ENCODE assay signal across 8 cellular contexts in genomic region chr13:26051231-26052135, GRCh38. TPM values are rescaled to one million over a fixed set of nuclear protein-coding genes. Genes with fewer than 3 reads are reported as not detected.
DNase-seq lines count a peak whose midpoint lies in the region; ATAC-seq and TF ChIP-seq lines count a peak whose summit lies in the region.

SHISA2 (minus strand) TSS chr13:26052016; CDS start chr13:26050975, 1,041 bp downstream.

- ATAC-seq in left colon (peak; percentile 73), HG03039 (IDR thresholded peaks at IDR 0.05; ENCODE audit: unreplicated experiment) (no peak), HG02938 (IDR thresholded peaks at IDR 0.05; ENCODE audit: unreplicated experiment) (no peak)

- DNase-seq in CD8-positive, alpha-beta memory T cell: peak in 2 of 5 donors; percentile 8 to 29
- DNase-seq in LHCN-M2 (ENCODE audit: low read depth): peak; percentile 71
- peak; percentile 87 for DNase-seq in WERI-Rb-1
- DNase-seq in dedifferentiated amniotic fluid mesenchymal stem cell (ENCODE audit: extremely low spot score): peak; percentile 43
- peak in 1 of 2 donors; percentile 22 for DNase-seq in left colon
- DNase-seq in stimulated activated CD4-positive, alpha-beta T cell treated with anti-CD3 and anti-CD28 coated beads, Interleukin-4, amount 100 ng/mL, for 24 hours: peak; percentile 14

- no peaks in the 10 kb centered on the region for H3K36me3 Mint-ChIP-seq in CD8-positive, alpha-beta memory T cell

- POLR2A ChIA-PET in CD8-positive, alpha-beta memory T cell (lab: Charles Lee): no interaction called here

- no peak within 1 kb of the TSS for H3K27ac ChIP-seq in CD8-positive, alpha-beta memory T cell (ENCODE audit: low read depth, low read length)
- H3K27ac ChIP-seq in WERI-Rb-1: peak within 1 kb of the TSS; percentile 43

- TF ChIP-seq CTCF in WERI-Rb-1 (IDR thresholded peaks at IDR 0.05; ENCODE audit: low read depth, low read length): 0 out of 2 replicates have a peak, but pooled peaks have one; percentile 3

- CTCF ChIA-PET in CD8-positive, alpha-beta memory T cell (lab: Charles Lee): interaction anchor here (0.7 kb wide), 1 partner anchor 222 kb away, joined by 3 read pairs; no protein-coding TSS in a partner anchor

- H3K36me3 ChIP-seq in CD8-positive, alpha-beta memory T cell (ENCODE audit: insufficient read depth, low read length): no peaks in the 10 kb centered on the region
- no peaks in the 10 kb centered on the region for H3K36me3 ChIP-seq in WERI-Rb-1

- H3K27me3 ChIP-seq in CD8-positive, alpha-beta memory T cell (ENCODE audit: insufficient read depth, low read length, poor library complexity, severe bottlenecking): peaks cover 16% of the 10 kb centered on the region
- H3K27me3 ChIP-seq in WERI-Rb-1 (ENCODE audit: insufficient read depth, low read depth, severe bottlenecking): peaks cover 24% of the 10 kb centered on the region

- no peak within 1 kb of the TSS for H3K4me3 ChIP-seq in CD8-positive, alpha-beta memory T cell (ENCODE audit: low read length)
- H3K4me3 ChIP-seq in WERI-Rb-1 (ENCODE audit: low read depth, low read length): peak within 1 kb of the TSS; percentile 65

- peaks cover 11 to 19% (median 15%) of the 10 kb centered on the region in 3 donors for H3K4me1 Mint-ChIP-seq in CD8-positive, alpha-beta memory T cell

- no peaks in the 10 kb centered on the region for H3K9me3 Mint-ChIP-seq in CD8-positive, alpha-beta memory T cell

- intact Hi-C loops in left colon (cut with DNase I, micrococcal nuclease): no loop called here

- H3K4me3 Mint-ChIP-seq in CD8-positive, alpha-beta memory T cell: peak within 1 kb of the TSS; percentile 61 to 84 (median 70)

- peaks cover 23 to 49% of the 10 kb centered on the region in 2 donors for H3K27me3 Mint-ChIP-seq in CD8-positive, alpha-beta memory T cell

- H3K9me3 ChIP-seq in CD8-positive, alpha-beta memory T cell (ENCODE audit: low read length): no peaks in the 10 kb centered on the region
- H3K9me3 ChIP-seq in WERI-Rb-1 (ENCODE audit: severe bottlenecking): no peaks in the 10 kb centered on the region

- peaks cover 8% of the 10 kb centered on the region for H3K4me1 ChIP-seq in CD8-positive, alpha-beta memory T cell (ENCODE audit: insufficient read depth, low read length)

- H3K27ac Mint-ChIP-seq in CD8-positive, alpha-beta memory T cell: peak within 1 kb of the TSS in 1 of 8 donors; percentile 50

RNA-seq across cellular contexts. Expression of gene SHISA2, which starts in this region (rescaled TPM):
- total RNA-seq in CD8-positive, alpha-beta memory T cell: under 1 TPM in 1 of 2 experiments, not detected in 1; 0.07 TPM
- polyA plus RNA-seq in CD8-positive, alpha-beta memory T cell: not detected
- 65.7 and 71.7 TPM in 2 replicates for total RNA-seq in LHCN-M2 (2014; rRNA removed)
- 19.5 TPM for polyA plus RNA-seq in LHCN-M2 (2012)
- under 1 TPM; 0.12 to 0.31 TPM for total RNA-seq in left colon

Comparison
In these comparisons a context has a peak if more than half of its experiments do, and no peak if none do; other contexts are left out.
1. RNA of gene SHISA2 (total RNA-seq): 65.7 to 71.7 TPM in LHCN-M2; 0.12 to 0.31 TPM in left colon and 0.07 TPM in CD8-positive, alpha-beta memory T cell; every median in the first group is over 10 times any median in the second.
2. Peak in ATAC-seq in left colon; RNA of the gene not detected or under 1 TPM.